8 cellular contexts compared by ENCODE assay signal in the genomic region with DNA sequence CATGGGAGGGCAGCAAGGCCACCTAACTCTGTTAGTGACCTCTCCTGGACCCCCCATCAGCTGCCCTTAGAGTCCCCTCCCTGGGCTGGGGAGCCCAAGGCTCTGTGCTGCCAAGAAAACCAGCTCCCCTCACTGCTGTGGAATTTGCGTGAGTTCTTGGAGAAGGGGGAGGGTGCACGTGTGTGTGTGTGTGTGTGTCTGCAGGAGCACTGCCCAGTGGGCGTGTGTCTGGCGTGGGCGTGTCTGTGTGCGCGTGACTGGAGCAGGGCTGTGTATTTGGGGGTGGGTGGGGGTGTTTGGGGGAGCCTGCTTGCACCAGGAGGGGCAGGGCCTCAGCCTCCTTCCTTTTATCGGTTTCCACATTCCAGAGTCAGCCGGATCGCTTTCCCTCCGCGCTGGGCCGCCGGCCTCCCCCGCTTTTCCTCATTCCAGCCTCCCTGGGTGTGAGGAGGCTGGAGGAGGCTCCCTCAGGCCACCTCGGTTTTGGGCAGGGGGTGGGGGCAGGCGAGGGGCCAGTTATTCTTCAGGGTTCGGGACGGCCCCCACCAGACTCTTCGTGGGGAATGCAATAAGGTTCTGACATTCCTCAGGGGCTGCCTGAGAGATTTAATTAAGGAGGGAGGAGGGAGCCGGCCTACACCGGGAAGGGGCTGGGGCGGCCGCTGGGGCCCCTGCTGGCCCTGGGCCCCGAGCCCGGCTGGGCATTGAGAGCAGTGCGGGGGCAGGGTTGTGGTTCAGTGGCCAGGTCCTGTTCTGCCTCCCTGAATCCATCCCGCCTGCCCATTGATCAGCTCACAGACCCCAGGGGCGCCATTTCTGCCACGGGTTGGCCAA. TPM values are rescaled to one million over a fixed set of nuclear protein-coding genes. Genes with fewer than 3 reads are reported as not detected.
DNase-seq lines count a peak whose midpoint lies in the region; ATAC-seq and TF ChIP-seq lines count a peak whose summit lies in the region.

No MANE protein-coding gene starts in this region.

- peak overlapping the region; percentile 69 for H3K4me3 Mint-ChIP-seq in MCF 10A (ENCODE audit: unreplicated experiment)
- no peak overlapping the region for H3K4me3 Mint-ChIP-seq in activated CD8-positive, alpha-beta T cell treated with anti-CD3 and anti-CD28 coated beads for 36 hours

- intact Hi-C loops in MCF 10A (cut with micrococcal nuclease): no loop called here
- intact Hi-C loops in activated CD8-positive, alpha-beta T cell treated with anti-CD3 and anti-CD28 coated beads for 36 hours (cut with micrococcal nuclease): no loop called here

- CTCF ChIA-PET in MCF 10A (lab: Yijun Ruan, JAX): interaction anchor here (0.6 to 5.0 kb wide), 4 partner anchors 15 to 1249 kb away, joined by 3 to 47 read pairs (median 14); no protein-coding TSS in a partner anchor
- CTCF ChIA-PET in activated CD8-positive, alpha-beta T cell treated with anti-CD3 and anti-CD28 coated beads for 36 hours (lab: Charles Lee): interaction anchor here (2.2 to 3.2 kb wide), 2 partner anchors 15 to 29 kb away, joined by 8 to 17 read pairs; no protein-coding TSS in a partner anchor

- POLR2A ChIA-PET in MCF 10A (lab: Yijun Ruan, JAX): interaction anchor here (0.6 to 1.9 kb wide), 11 partner anchors 14 to 250 kb away, joined by 3 to 6 read pairs (median 4); a partner anchor contains a TSS
- POLR2A ChIA-PET in activated CD8-positive, alpha-beta T cell treated with anti-CD3 and anti-CD28 coated beads for 36 hours (lab: Charles Lee): interaction anchor here (0.8 to 1.0 kb wide), 2 partner anchors 9 to 10 kb away, joined by 3 read pairs; no protein-coding TSS in a partner anchor

- H3K36me3 ChIP-seq in stomach smooth muscle (ENCODE audit: control insufficient read depth in 2 of 2, insufficient read depth in 2 of 2, low read length in 2 of 2): no peaks in the 10 kb centered on the region

- no peaks in the 10 kb centered on the region for H3K27me3 ChIP-seq in stomach smooth muscle (ENCODE audit: control insufficient read depth in 1 of 2, insufficient read depth in 2 of 2, low read length in 2 of 2)

- peak; percentile 35 for DNase-seq in HT1080 (ENCODE audit: low read depth)
- peak; percentile 58 for DNase-seq in MCF 10A (ENCODE audit: unreplicated experiment)
- peak; percentile 84 for DNase-seq in islet precursor cell
- DNase-seq in activated CD8-positive, alpha-beta T cell treated with anti-CD3 and anti-CD28 coated beads for 36 hours: no peak
- no peak for DNase-seq in SIG-M5 (lab: John Stamatoyannopoulos, UW)
- DNase-seq in NCI-H510A (lab: John Stamatoyannopoulos, UW): no peak

- H3K9me3 ChIP-seq in stomach smooth muscle (ENCODE audit: control insufficient read depth in 2 of 2, low read length in 2 of 2): no peaks in the 10 kb centered on the region

- H3K27me3 Mint-ChIP-seq in MCF 10A (ENCODE audit: insufficient read depth, unreplicated experiment): no peaks in the 10 kb centered on the region
- no peaks in the 10 kb centered on the region for H3K27me3 Mint-ChIP-seq in activated CD8-positive, alpha-beta T cell treated with anti-CD3 and anti-CD28 coated beads for 36 hours

- H3K27ac Mint-ChIP-seq in MCF 10A (ENCODE audit: low read depth, unreplicated experiment): no peak overlapping the region
- no peak overlapping the region for H3K27ac Mint-ChIP-seq in activated CD8-positive, alpha-beta T cell treated with anti-CD3 and anti-CD28 coated beads for 36 hours

- H3K27ac ChIP-seq in stomach smooth muscle (ENCODE audit: low read length): peak overlapping the region; percentile 55

- H3K4me1 ChIP-seq in stomach smooth muscle (ENCODE audit: control insufficient read depth, insufficient read depth, low read length): peaks cover 81% of the 10 kb centered on the region

- H3K36me3 Mint-ChIP-seq in MCF 10A (ENCODE audit: insufficient read depth, unreplicated experiment): no peaks in the 10 kb centered on the region
- H3K36me3 Mint-ChIP-seq in activated CD8-positive, alpha-beta T cell treated with anti-CD3 and anti-CD28 coated beads for 36 hours (ENCODE audit: low read depth): no peaks in the 10 kb centered on the region

- H3K4me1 Mint-ChIP-seq in MCF 10A (ENCODE audit: insufficient read depth, unreplicated experiment): peaks cover 28% of the 10 kb centered on the region
- H3K4me1 Mint-ChIP-seq in activated CD8-positive, alpha-beta T cell treated with anti-CD3 and anti-CD28 coated beads for 36 hours (ENCODE audit: low read depth): peaks cover 9% of the 10 kb centered on the region

- ATAC-seq in activated CD8-positive, alpha-beta T cell treated with anti-CD3 and anti-CD28 coated beads for 36 hours: no peak
- no peak for ATAC-seq in HG03457 (IDR thresholded peaks at IDR 0.05; ENCODE audit: unreplicated experiment)

- H3K9ac ChIP-seq in stomach smooth muscle (ENCODE audit: low read length in 2 of 2): peak overlapping the region; percentile 51 to 61

- no TSS peak for BruUV-seq in MCF 10A (replicated peaks; lab: Mats Ljungman, UMichigan)

- H3K4me3 ChIP-seq in stomach smooth muscle (ENCODE audit: low read length in 2 of 2): peak overlapping the region; percentile 50 to 78

- H3K9me3 Mint-ChIP-seq in MCF 10A (ENCODE audit: unreplicated experiment): no peaks in the 10 kb centered on the region
- H3K9me3 Mint-ChIP-seq in activated CD8-positive, alpha-beta T cell treated with anti-CD3 and anti-CD28 coated beads for 36 hours: no peaks in the 10 kb centered on the region

- no peak for TF ChIP-seq CTCF in MCF 10A (IDR thresholded peaks at IDR 0.05; ENCODE audit: unreplicated experiment)
- TF ChIP-seq CTCF in activated CD8-positive, alpha-beta T cell treated with anti-CD3 and anti-CD28 coated beads for 36 hours (IDR thresholded peaks at IDR 0.05): no peak

RNA-seq across cellular contexts. Expression of a gene that starts 2.5 kb away (rescaled TPM):
- 3.4 and 4.9 TPM in 2 replicates for total RNA-seq in HT1080 (2014; rRNA removed; shearing (Covaris generic))
- polyA plus RNA-seq in HT1080 (2015; cell fraction: cytosol; rRNA removed): 8.0 and 8.6 TPM in 2 replicates
- 18.8 and 27.6 TPM in 2 replicates for polyA plus RNA-seq in HT1080 (2015; cell fraction: nucleus; rRNA removed)
- 4.0 and 7.1 TPM in 2 replicates for total RNA-seq in MCF 10A (2022)
- total RNA-seq in activated CD8-positive, alpha-beta T cell treated with anti-CD3 and anti-CD28 coated beads for 36 hours: not detected

RNA-seq across cellular contexts. Expression of a gene that starts 23.0 kb away (rescaled TPM):
- 77.8 and 107 TPM in 2 replicates for total RNA-seq in HT1080 (2014; rRNA removed; shearing (Covaris generic))
- polyA plus RNA-seq in HT1080 (2015; cell fraction: cytosol; rRNA removed): 57.7 and 71.4 TPM in 2 replicates
- polyA plus RNA-seq in HT1080 (2015; cell fraction: nucleus; rRNA removed): 21.2 and 31.8 TPM in 2 replicates
- 71.8 and 117 TPM in 2 replicates for total RNA-seq in MCF 10A (2022)
- total RNA-seq in activated CD8-positive, alpha-beta T cell treated with anti-CD3 and anti-CD28 coated beads for 36 hours: 10 to 100 TPM; 65.9 to 70.1 TPM

RNA-seq across cellular contexts. Expression of a gene that starts 42.3 kb away (rescaled TPM):
- 19.2 and 24.9 TPM in 2 replicates for total RNA-seq in HT1080 (2014; rRNA removed; shearing (Covaris generic))
- 11.8 and 11.9 TPM in 2 replicates for polyA plus RNA-seq in HT1080 (2015; cell fraction: cytosol; rRNA removed)
- polyA plus RNA-seq in HT1080 (2015; cell fraction: nucleus; rRNA removed): 51.3 and 59.1 TPM in 2 replicates
- total RNA-seq in MCF 10A (2022): 20.3 and 24.9 TPM in 2 replicates
- total RNA-seq in activated CD8-positive, alpha-beta T cell treated with anti-CD3 and anti-CD28 coated beads for 36 hours: 10 to 100 TPM; 73.3 to 76.6 TPM

RNA-seq across cellular contexts. Expression of a gene that starts 51.5 kb away (rescaled TPM):
- total RNA-seq in HT1080 (2014; rRNA removed; shearing (Covaris generic)): 99.6 and 113 TPM in 2 replicates
- 92.6 and 96.3 TPM in 2 replicates for polyA plus RNA-seq in HT1080 (2015; cell fraction: cytosol; rRNA removed)
- 118 and 126 TPM in 2 replicates for polyA plus RNA-seq in HT1080 (2015; cell fraction: nucleus; rRNA removed)
- total RNA-seq in MCF 10A (2022): 98.1 and 101 TPM in 2 replicates
- 100 to 1,000 TPM in 1 of 2 experiments, 10 to 100 TPM in 1; 86.8 to 101 TPM for total RNA-seq in activated CD8-positive, alpha-beta T cell treated with anti-CD3 and anti-CD28 coated beads for 36 hours

RNA-seq across cellular contexts. Expression of a gene that starts 58.3 kb away (rescaled TPM):
- 0.84 and 2.8 TPM in 2 replicates for total RNA-seq in HT1080 (2014; rRNA removed; shearing (Covaris generic))
- 8.6 and 9.5 TPM in 2 replicates for polyA plus RNA-seq in HT1080 (2015; cell fraction: cytosol; rRNA removed)
- polyA plus RNA-seq in HT1080 (2015; cell fraction: nucleus; rRNA removed): 6.5 and 7.0 TPM in 2 replicates
- total RNA-seq in MCF 10A (2022): 14.7 and 15.8 TPM in 2 replicates
- under 1 TPM; 0.49 to 0.77 TPM for total RNA-seq in activated CD8-positive, alpha-beta T cell treated with anti-CD3 and anti-CD28 coated beads for 36 hours

Comparison
In these comparisons a context has a peak if more than half of its experiments do, and no peak if none do; other contexts are left out.
1. DNase-seq: peak in HT1080 (single experiment), MCF 10A (single experiment) and islet precursor cell (single experiment); none in activated CD8-positive, alpha-beta T cell treated with anti-CD3 and anti-CD28 coated beads for 36 hours (single experiment), SIG-M5 (single experiment) and NCI-H510A (single experiment).